Comparison of ENCODE assay signal across 19 cellular contexts in genomic region chr13:49681837-49682236, GRCh38. TPM values are rescaled to one million over a fixed set of nuclear protein-coding genes. Genes with fewer than 3 reads are reported as not detected.
DNase-seq lines count a peak whose midpoint lies in the region; FAIRE-seq and TF ChIP-seq lines count a peak whose summit lies in the region.
"Had no signal": no experiment of that assay in that cellular context is flagged by ENCODE, and none has a peak within 500 bp of the region (broad histone marks: within the 10 kb centered on the region; RNA-seq: fewer than 3 reads in every experiment).

No MANE protein-coding gene starts in this region.

- no peaks in the 10 kb centered on the region for H3K9me3 ChIP-seq in vagina
- H3K9me3 ChIP-seq: upper lobe of right lung had no signal

- no peaks in the 10 kb centered on the region for H3K27me3 ChIP-seq in vagina
- H3K27me3 ChIP-seq: hepatocyte, upper lobe of right lung had no signal

- TF ChIP-seq CTCF in vagina (IDR thresholded peaks at IDR 0.05) = no peak

- peaks cover 0 to 10% of the 10 kb centered on the region in 2 donors for H3K36me3 ChIP-seq in vagina

- intact Hi-C loops in vagina (cut with DNase I) = no loop called here

- peak; percentile 27 to 36 for DNase-seq in SHP77 (lab: John Stamatoyannopoulos, UW)
- no peak for DNase-seq in SHP77 treated with DMSO at 0.1 percent for 48 hours (lab: John Stamatoyannopoulos, UW)
- DNase-seq in NCI-H748 treated with DMSO at 0.1 percent for 48 hours (lab: John Stamatoyannopoulos, UW) = peak; percentile 32
- DNase-seq in epithelial cell of prostate (ENCODE audit: low read depth, low spot score) = peak; percentile 52
- peak; percentile 37 to 60 for DNase-seq in vagina (ENCODE audit: extremely low spot score in 2 of 2)
- DNase-seq in NCI-H2196 (lab: John Stamatoyannopoulos, UW; ENCODE audit: unreplicated experiment) = no peak
- DNase-seq in LoVo (ENCODE audit: low spot score) = no peak
- DNase-seq in frontal cortex (ENCODE audit: low spot score in 2 of 2) = no peak
- DNase-seq: ACHN; activated CD4-positive, alpha-beta T cell treated with anti-CD3 and anti-CD28 coated beads for 4 hours; activated T-cell treated with anti-CD3 and anti-CD28 coated beads, Interleukin-2, amount 50 U/mL, for 72 hours; anterior cingulate cortex; DMS79; effector memory CD8-positive, alpha-beta T cell; NCI-H1436 treated with DMSO at 0.1 percent for 48 hours; occipital lobe; OCI-M1; upper lobe of right lung had no signal

- no peak for TF ChIP-seq POLR2A in vagina (IDR thresholded peaks at IDR 0.05)

- H3K27ac ChIP-seq in epithelial cell of prostate (no peak overlapping the region), vagina (no peak overlapping the region)
- H3K27ac ChIP-seq: hepatocyte, upper lobe of right lung had no signal

- H3K4me1 ChIP-seq in vagina = peaks cover 17% of the 10 kb centered on the region
- H3K4me1 ChIP-seq: upper lobe of right lung had no signal

- no peak overlapping the region for H3K4me3 ChIP-seq in vagina
- H3K4me3 ChIP-seq: hepatocyte, upper lobe of right lung had no signal

- no peak for FAIRE-seq in frontal cortex (lab: Jason Lieb, UNC)

RNA-seq across cellular contexts. Expression of gene EBPL, which starts 9.4 kb away (rescaled TPM):
- total RNA-seq in vagina (90.8 TPM), frontal cortex (44.8 TPM)

RNA-seq across cellular contexts. Expression of gene ARL11, which starts 53.5 kb away (rescaled TPM):
- total RNA-seq in vagina (0.98 TPM), frontal cortex (under 0.01 TPM)

Comparison
In these comparisons a context has a peak if more than half of its experiments do, and no peak if none do; other contexts are left out.
1. DNase-seq: peak in SHP77 (2 of 2), NCI-H748 treated with DMSO at 0.1 percent for 48 hours (single experiment), epithelial cell of prostate (single experiment) and vagina (2 of 2); none in SHP77 treated with DMSO at 0.1 percent for 48 hours (single experiment), NCI-H2196 (single experiment), LoVo (single experiment) and frontal cortex (0 of 2).